Comparison of ENCODE assay signal across 4 cellular contexts in genomic region chr17:54839022-54839806, GRCh38.
"Had no signal": no experiment of that assay in that cellular context is flagged by ENCODE, and none has a peak within 500 bp of the region (broad histone marks: within the 10 kb centered on the region; RNA-seq: fewer than 3 reads in every experiment).

No MANE protein-coding gene starts in this region.

- H2AFZ ChIP-seq: GM23338 had no signal

- H3K4me3 ChIP-seq: GM23338 had no signal

- ATAC-seq: GM23338 had no signal

- H3K4me2 ChIP-seq: GM23338 had no signal

- DNase-seq: H9, HCEC 1CT, KBM-7 had no signal
